ENCODE assay signal across 18 cellular contexts in the genomic region with DNA sequence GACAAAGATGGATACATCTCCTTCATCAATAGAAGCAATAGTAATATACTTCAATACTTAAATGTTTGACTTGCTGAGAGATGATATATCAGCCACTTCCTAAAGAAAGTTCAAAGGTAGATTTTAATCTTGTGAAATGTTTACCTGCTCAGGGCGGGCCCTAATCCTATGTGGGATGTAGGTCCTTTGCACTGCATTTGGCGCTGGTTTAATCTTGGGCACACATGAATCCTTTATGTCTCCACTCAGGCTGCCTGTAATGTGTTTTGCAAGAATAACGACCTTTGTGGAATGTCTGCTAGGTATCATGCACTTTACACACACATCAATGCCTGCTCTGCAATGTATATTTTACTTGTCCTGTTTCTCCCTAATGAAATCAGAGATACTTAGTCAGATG.
"Had no signal": no experiment of that assay in that cellular context is flagged by ENCODE, and none has a peak within 500 bp of the region (broad histone marks: within the 10 kb centered on the region; RNA-seq: fewer than 3 reads in every experiment).

No MANE protein-coding gene starts in this region.

- H3K36me3 ChIP-seq: left lung, neural progenitor cell, prostate gland, right atrium auricular region, sigmoid colon, spleen, thoracic aorta, tibial nerve, upper lobe of right lung had no signal

- H3K79me2 ChIP-seq: parathyroid adenoma had no signal

- H3K27me3 ChIP-seq: dorsolateral prefrontal cortex, left lung, neural progenitor cell, right atrium auricular region, sigmoid colon, spleen, tibial nerve, upper lobe of right lung had no signal

- H3K4me3 ChIP-seq: dorsolateral prefrontal cortex, left lung, neural progenitor cell, prostate gland, right atrium auricular region, sigmoid colon, spleen, thoracic aorta, tibial nerve, upper lobe of right lung had no signal

- DNase-seq: dorsolateral prefrontal cortex; effector CD4-positive, alpha-beta T cell; kidney; left lung; mesenchymal stem cell; naive thymus-derived CD4-positive, alpha-beta T cell; sigmoid colon; spleen; stimulated activated CD4-positive, alpha-beta T cell treated with anti-CD3 and anti-CD28 coated beads, Interleukin-4, amount 100 ng/mL, for 4 hours; stimulated activated naive CD8-positive, alpha-beta T cell treated with anti-CD3 and anti-CD28 coated beads, Interleukin-15, Interleukin-2, amounts not matched to agents 100 U/mL and 50 U/mL, for 24 hours; substantia nigra; upper lobe of right lung had no signal

- H3K9me3 ChIP-seq: left lung, prostate gland, right atrium auricular region, sigmoid colon, spleen, thoracic aorta, tibial nerve, upper lobe of right lung had no signal

- H3K4me1 ChIP-seq: left lung, parathyroid adenoma, prostate gland, right atrium auricular region, sigmoid colon, spleen, tibial nerve, upper lobe of right lung had no signal

- H3K4me2 ChIP-seq: neural progenitor cell had no signal

- H3K27ac ChIP-seq: dorsolateral prefrontal cortex, left lung, neural progenitor cell, parathyroid adenoma, prostate gland, right atrium auricular region, sigmoid colon, spleen, thoracic aorta, tibial nerve, upper lobe of right lung had no signal

- H2AFZ ChIP-seq: neural progenitor cell, parathyroid adenoma had no signal
